Comparison of ENCODE assay signal across 12 cellular contexts in genomic region chr6:137879301-137879700, GRCh38. TPM values are rescaled to one million over a fixed set of nuclear protein-coding genes. Genes with fewer than 3 reads are reported as not detected.
DNase-seq lines count a peak whose midpoint lies in the region; ATAC-seq and TF ChIP-seq lines count a peak whose summit lies in the region.
"Had no signal": no experiment of that assay in that cellular context is flagged by ENCODE, and none has a peak within 500 bp of the region (broad histone marks: within the 10 kb centered on the region; RNA-seq: fewer than 3 reads in every experiment).

No MANE protein-coding gene starts in this region.

- peaks cover 6% of the 10 kb centered on the region for H4K20me1 ChIP-seq in neural progenitor cell (ENCODE audit: low read depth)

- H3K4me1 ChIP-seq in ACC112 (ENCODE audit: control insufficient read depth, insufficient read depth, low read length, unreplicated experiment) (peaks cover 79% of the 10 kb centered on the region), neural progenitor cell (peaks cover 14% of the 10 kb centered on the region)

- no peak overlapping the region for H3K4me3 ChIP-seq in ACC112 (ENCODE audit: low read depth, low read length)
- H3K4me3 ChIP-seq in neural progenitor cell, result peak overlapping the region; percentile 25
- H3K4me3 ChIP-seq: adrenal gland, SK-N-MC had no signal

- ATAC-seq in CD4-positive, alpha-beta T cell (ENCODE audit: poor library complexity), result no peak
- ATAC-seq in activated naive CD8-positive, alpha-beta T cell treated with anti-CD3 and anti-CD28 coated beads, Interleukin-2, amount 10 ng/mL, durations not matched to agents 7 days and 5 days (ENCODE audit: low read depth), result no peak
- no peak for ATAC-seq in GM18870 (IDR thresholded peaks at IDR 0.05; ENCODE audit: unreplicated experiment)
- ATAC-seq in GM19023 (IDR thresholded peaks at IDR 0.05; ENCODE audit: unreplicated experiment), result no peak

- peak overlapping the region; percentile 76 for H3K4me3 Mint-ChIP-seq in CD4-positive, alpha-beta T cell
- H3K4me3 Mint-ChIP-seq in activated naive CD8-positive, alpha-beta T cell treated with anti-CD3 and anti-CD28 coated beads, Interleukin-2, amount 10 ng/mL, durations not matched to agents 7 days and 5 days, result no peak overlapping the region
- peak overlapping the region; percentile 72 for H3K4me3 Mint-ChIP-seq in neural progenitor cell

- H3K79me2 ChIP-seq in ACC112 (ENCODE audit: control insufficient read depth, insufficient read depth, low read length, unreplicated experiment) (peaks cover 41% of the 10 kb centered on the region), neural progenitor cell (ENCODE audit: low read depth) (no peaks in the 10 kb centered on the region)

- CTCF ChIA-PET in CD4-positive, alpha-beta T cell (lab: Charles Lee), result interaction anchor here (0.9 to 1.9 kb wide), 2 partner anchors 13 to 65 kb away, joined by 5 read pairs; partner anchors contain the start of gene TNFAIP3

- H3K4me1 Mint-ChIP-seq in CD4-positive, alpha-beta T cell (ENCODE audit: low read depth), result peaks cover 91% of the 10 kb centered on the region
- peaks cover 41% of the 10 kb centered on the region for H3K4me1 Mint-ChIP-seq in activated naive CD8-positive, alpha-beta T cell treated with anti-CD3 and anti-CD28 coated beads, Interleukin-2, amount 10 ng/mL, durations not matched to agents 7 days and 5 days
- H3K4me1 Mint-ChIP-seq in neural progenitor cell, result peaks cover 15% of the 10 kb centered on the region

- DNase-seq in CD4-positive, alpha-beta T cell, result no peak
- no peak for DNase-seq in activated naive CD8-positive, alpha-beta T cell treated with anti-CD3 and anti-CD28 coated beads, Interleukin-2, amount 10 ng/mL, durations not matched to agents 7 days and 5 days
- DNase-seq in neural progenitor cell (ENCODE audit: low spot score) (no peak), SW480 (ENCODE audit: low spot score) (no peak)
- DNase-seq: KBM-7, NCI-H1930 had no signal

- peak overlapping the region; percentile 95 for H3K27ac Mint-ChIP-seq in CD4-positive, alpha-beta T cell
- peak overlapping the region; percentile 49 for H3K27ac Mint-ChIP-seq in activated naive CD8-positive, alpha-beta T cell treated with anti-CD3 and anti-CD28 coated beads, Interleukin-2, amount 10 ng/mL, durations not matched to agents 7 days and 5 days
- no peak overlapping the region for H3K27ac Mint-ChIP-seq in neural progenitor cell
- H3K27ac Mint-ChIP-seq: progenitor cell of endocrine pancreas had no signal

- H3K27me3 ChIP-seq in ACC112 (ENCODE audit: insufficient read depth, low read length) (no peaks in the 10 kb centered on the region), neural progenitor cell (no peaks in the 10 kb centered on the region)
- H3K27me3 ChIP-seq in CD4-positive, alpha-beta T cell (ENCODE audit: control insufficient read depth, insufficient read depth, low read length), result no peaks in the 10 kb centered on the region
- H3K27me3 ChIP-seq: adrenal gland had no signal

- H2AFZ ChIP-seq in ACC112 (ENCODE audit: low read length, unreplicated experiment), result no peak overlapping the region
- H2AFZ ChIP-seq in neural progenitor cell (replicated peaks), result no peak overlapping the region

- peaks cover 8% of the 10 kb centered on the region for H3K27me3 Mint-ChIP-seq in CD4-positive, alpha-beta T cell
- no peaks in the 10 kb centered on the region for H3K27me3 Mint-ChIP-seq in activated naive CD8-positive, alpha-beta T cell treated with anti-CD3 and anti-CD28 coated beads, Interleukin-2, amount 10 ng/mL, durations not matched to agents 7 days and 5 days
- peaks cover 6% of the 10 kb centered on the region for H3K27me3 Mint-ChIP-seq in neural progenitor cell (ENCODE audit: insufficient read depth, low read depth)

- POLR2A ChIA-PET in CD4-positive, alpha-beta T cell (lab: Charles Lee), result interaction anchor here (1.1 to 6.5 kb wide), 2 partner anchors 8 to 12 kb away, joined by 3 to 55 read pairs; partner anchors contain the start of gene TNFAIP3
- POLR2A ChIA-PET in activated naive CD8-positive, alpha-beta T cell treated with anti-CD3 and anti-CD28 coated beads, Interleukin-2, amount 10 ng/mL, durations not matched to agents 7 days and 5 days (lab: Charles Lee), result interaction anchor here (2.4 kb wide), 1 partner anchor 8 kb away, joined by 11 read pairs; no protein-coding TSS in a partner anchor

- no peaks in the 10 kb centered on the region for H3F3A ChIP-seq in neural progenitor cell (ENCODE audit: low read depth)

- H3K36me3 ChIP-seq in ACC112 (ENCODE audit: insufficient read depth, low read length), result peaks cover 70% of the 10 kb centered on the region
- peaks cover 5% of the 10 kb centered on the region for H3K36me3 ChIP-seq in neural progenitor cell

- peak overlapping the region; percentile 66 for H3K27ac ChIP-seq in ACC112 (ENCODE audit: low read depth, low read length)
- no peak overlapping the region for H3K27ac ChIP-seq in CD4-positive, alpha-beta T cell (ENCODE audit: low read depth, low read length)
- no peak overlapping the region for H3K27ac ChIP-seq in neural progenitor cell
- H3K27ac ChIP-seq: SK-N-MC had no signal

- intact Hi-C loops in CD4-positive, alpha-beta T cell (cut with DNase I, micrococcal nuclease), result loop anchor here (1.0 to 5.0 kb wide), 2 partner anchors 8 to 233 kb away; no protein-coding TSS in a partner anchor

- no peak for TF ChIP-seq CTCF in CD4-positive, alpha-beta T cell (IDR thresholded peaks at IDR 0.05)
- TF ChIP-seq CTCF in neural progenitor cell (IDR thresholded peaks at IDR 0.05), result no peak

- peak overlapping the region; percentile 63 for H3K4me2 ChIP-seq in neural progenitor cell

- H3K9ac ChIP-seq in neural progenitor cell, result no peak overlapping the region

- H3K36me3 Mint-ChIP-seq in CD4-positive, alpha-beta T cell (ENCODE audit: low read depth), result peaks cover 97% of the 10 kb centered on the region
- H3K36me3 Mint-ChIP-seq in activated naive CD8-positive, alpha-beta T cell treated with anti-CD3 and anti-CD28 coated beads, Interleukin-2, amount 10 ng/mL, durations not matched to agents 7 days and 5 days, result peaks cover 41% of the 10 kb centered on the region
- peaks cover 10% of the 10 kb centered on the region for H3K36me3 Mint-ChIP-seq in neural progenitor cell

- H3K9me3 ChIP-seq in CD4-positive, alpha-beta T cell (ENCODE audit: control insufficient read depth, low read length), result no peaks in the 10 kb centered on the region
- no peaks in the 10 kb centered on the region for H3K9me3 ChIP-seq in neural progenitor cell (ENCODE audit: low read depth)
- H3K9me3 ChIP-seq: adrenal gland had no signal

- no peaks in the 10 kb centered on the region for H3K9me3 Mint-ChIP-seq in CD4-positive, alpha-beta T cell
- no peaks in the 10 kb centered on the region for H3K9me3 Mint-ChIP-seq in activated naive CD8-positive, alpha-beta T cell treated with anti-CD3 and anti-CD28 coated beads, Interleukin-2, amount 10 ng/mL, durations not matched to agents 7 days and 5 days
- H3K9me3 Mint-ChIP-seq in neural progenitor cell, result no peaks in the 10 kb centered on the region

RNA-seq across cellular contexts. Expression of gene TNFAIP3, which starts 12.2 kb away (rescaled TPM):
- total RNA-seq in CD4-positive, alpha-beta T cell, result 1,000 to 10,000 TPM; 3,816 to 3,885 TPM
- total RNA-seq in activated naive CD8-positive, alpha-beta T cell treated with anti-CD3 and anti-CD28 coated beads, Interleukin-2, amount 10 ng/mL, durations not matched to agents 7 days and 5 days, result 10 to 100 TPM; 88.6 to 89.5 TPM
- 1.8 and 5.3 TPM in 2 replicates for total RNA-seq in neural progenitor cell (ENCODE audit: low replicate concordance)

Comparison
In these comparisons a context has a peak if more than half of its experiments do, and no peak if none do; other contexts are left out.
1. RNA of gene TNFAIP3, which starts 12.2 kb away (total RNA-seq): 3,816 to 3,885 TPM in CD4-positive, alpha-beta T cell; 88.6 to 89.5 TPM in activated naive CD8-positive, alpha-beta T cell treated with anti-CD3 and anti-CD28 coated beads, Interleukin-2, amount 10 ng/mL, durations not matched to agents 7 days and 5 days and 1.8 to 5.3 TPM in neural progenitor cell; every median in the first group is over 10 times any median in the second.